1 cellular context compared by ENCODE assay signal in genomic region chr17:4948166-4948996, GRCh38.
TF ChIP-seq lines count a peak whose summit lies in the region.

Gene PFN1, minus strand, starts transcription at chr17:4948530. Its CDS starts 136 bp downstream, at chr17:4948394.

TF ChIP-seq in WTC11, 78 proteins besides CTCF, POLR2A, EP300 and RAD21 (continued from another document):
- TF ChIP-seq ZNF532 (CRISPR knock-in tag; IDR thresholded peaks at IDR 0.05; ENCODE audit: borderline replicate concordance) (no peak), CBFB (CRISPR knock-in tag; IDR thresholded peaks at IDR 0.05; ENCODE audit: low read depth) (no peak), PREB (CRISPR knock-in tag; IDR thresholded peaks at IDR 0.05; ENCODE audit: borderline replicate concordance) (0 out of 2 replicates have a peak, but pooled peaks have one; percentile 26), TCF7 (CRISPR knock-in tag; IDR thresholded peaks at IDR 0.05; ENCODE audit: low read depth) (peak; percentile 55; the same call in 1 of the 2 replicates), ZBTB21 (CRISPR knock-in tag; IDR thresholded peaks at IDR 0.05; ENCODE audit: borderline replicate concordance) (0 out of 2 replicates have a peak, but pooled peaks have one; percentile 23), ERG (CRISPR knock-in tag; IDR thresholded peaks at IDR 0.05) (no peak), IRF2 (CRISPR knock-in tag; IDR thresholded peaks at IDR 0.05; ENCODE audit: borderline replicate concordance, low read depth) (no peak), GRHL2 (CRISPR knock-in tag; IDR thresholded peaks at IDR 0.05; ENCODE audit: insufficient replicate concordance, severe bottlenecking) (no peak), FOXP1 (CRISPR knock-in tag; IDR thresholded peaks at IDR 0.05; ENCODE audit: borderline replicate concordance) (peak; percentile 41), NR3C1 (CRISPR knock-in tag; conservative IDR thresholded peaks at IDR 0.05; ENCODE audit: low read depth) (peak; percentile 71; the same call in 1 of the 2 replicates), NR1H2 (CRISPR knock-in tag; IDR thresholded peaks at IDR 0.05) (no peak), ZNF425 (CRISPR knock-in tag; conservative IDR thresholded peaks at IDR 0.05) (no peak), CREM (CRISPR knock-in tag; IDR thresholded peaks at IDR 0.05) (peak; percentile 71; the same call in 1 of the 2 replicates), ELF4 (CRISPR knock-in tag; IDR thresholded peaks at IDR 0.05; ENCODE audit: low read depth) (no peak), ZNF423 (CRISPR knock-in tag; IDR thresholded peaks at IDR 0.05) (no peak), SMAD3 (CRISPR knock-in tag; IDR thresholded peaks at IDR 0.05; ENCODE audit: borderline replicate concordance) (0 out of 2 replicates have a peak, but pooled peaks have one; percentile 44), ZNF317 (CRISPR knock-in tag; IDR thresholded peaks at IDR 0.05; ENCODE audit: borderline replicate concordance, low read depth) (0 out of 2 replicates have a peak, but pooled peaks have one; percentile 32), ZNF281 (CRISPR knock-in tag; IDR thresholded peaks at IDR 0.05) (no peak; the same call in 1 of the 2 replicates), SMAD4 (CRISPR knock-in tag; IDR thresholded peaks at IDR 0.05) (no peak), MXD4 (CRISPR knock-in tag; IDR thresholded peaks at IDR 0.05; ENCODE audit: borderline replicate concordance) (no peak), GTF2I (CRISPR knock-in tag; conservative IDR thresholded peaks at IDR 0.05) (no peak), PRRX2 (CRISPR knock-in tag; IDR thresholded peaks at IDR 0.05) (0 out of 2 replicates have a peak, but pooled peaks have one; percentile 55)
- TF ChIP-seq, protein P1, sequence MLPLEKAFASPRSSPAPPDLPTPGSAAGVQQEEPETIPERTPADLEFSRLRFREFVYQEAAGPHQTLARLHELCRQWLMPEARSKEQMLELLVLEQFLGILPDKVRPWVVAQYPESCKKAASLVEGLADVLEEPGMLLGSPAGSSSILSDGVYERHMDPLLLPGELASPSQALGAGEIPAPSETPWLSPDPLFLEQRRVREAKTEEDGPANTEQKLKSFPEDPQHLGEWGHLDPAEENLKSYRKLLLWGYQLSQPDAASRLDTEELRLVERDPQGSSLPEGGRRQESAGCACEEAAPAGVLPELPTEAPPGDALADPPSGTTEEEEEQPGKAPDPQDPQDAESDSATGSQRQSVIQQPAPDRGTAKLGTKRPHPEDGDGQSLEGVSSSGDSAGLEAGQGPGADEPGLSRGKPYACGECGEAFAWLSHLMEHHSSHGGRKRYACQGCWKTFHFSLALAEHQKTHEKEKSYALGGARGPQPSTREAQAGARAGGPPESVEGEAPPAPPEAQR (CRISPR knock-in tag; IDR thresholded peaks at IDR 0.05): no peak
- TF ChIP-seq, protein P2, sequence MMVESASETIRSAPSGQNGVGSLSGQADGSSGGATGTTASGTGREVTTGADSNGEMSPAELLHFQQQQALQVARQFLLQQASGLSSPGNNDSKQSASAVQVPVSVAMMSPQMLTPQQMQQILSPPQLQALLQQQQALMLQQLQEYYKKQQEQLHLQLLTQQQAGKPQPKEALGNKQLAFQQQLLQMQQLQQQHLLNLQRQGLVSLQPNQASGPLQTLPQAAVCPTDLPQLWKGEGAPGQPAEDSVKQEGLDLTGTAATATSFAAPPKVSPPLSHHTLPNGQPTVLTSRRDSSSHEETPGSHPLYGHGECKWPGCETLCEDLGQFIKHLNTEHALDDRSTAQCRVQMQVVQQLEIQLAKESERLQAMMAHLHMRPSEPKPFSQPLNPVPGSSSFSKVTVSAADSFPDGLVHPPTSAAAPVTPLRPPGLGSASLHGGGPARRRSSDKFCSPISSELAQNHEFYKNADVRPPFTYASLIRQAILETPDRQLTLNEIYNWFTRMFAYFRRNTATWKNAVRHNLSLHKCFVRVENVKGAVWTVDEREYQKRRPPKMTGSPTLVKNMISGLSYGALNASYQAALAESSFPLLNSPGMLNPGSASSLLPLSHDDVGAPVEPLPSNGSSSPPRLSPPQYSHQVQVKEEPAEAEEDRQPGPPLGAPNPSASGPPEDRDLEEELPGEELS (CRISPR knock-in tag; IDR thresholded peaks at IDR 0.05): peak; percentile 72
- TF ChIP-seq, protein P3, sequence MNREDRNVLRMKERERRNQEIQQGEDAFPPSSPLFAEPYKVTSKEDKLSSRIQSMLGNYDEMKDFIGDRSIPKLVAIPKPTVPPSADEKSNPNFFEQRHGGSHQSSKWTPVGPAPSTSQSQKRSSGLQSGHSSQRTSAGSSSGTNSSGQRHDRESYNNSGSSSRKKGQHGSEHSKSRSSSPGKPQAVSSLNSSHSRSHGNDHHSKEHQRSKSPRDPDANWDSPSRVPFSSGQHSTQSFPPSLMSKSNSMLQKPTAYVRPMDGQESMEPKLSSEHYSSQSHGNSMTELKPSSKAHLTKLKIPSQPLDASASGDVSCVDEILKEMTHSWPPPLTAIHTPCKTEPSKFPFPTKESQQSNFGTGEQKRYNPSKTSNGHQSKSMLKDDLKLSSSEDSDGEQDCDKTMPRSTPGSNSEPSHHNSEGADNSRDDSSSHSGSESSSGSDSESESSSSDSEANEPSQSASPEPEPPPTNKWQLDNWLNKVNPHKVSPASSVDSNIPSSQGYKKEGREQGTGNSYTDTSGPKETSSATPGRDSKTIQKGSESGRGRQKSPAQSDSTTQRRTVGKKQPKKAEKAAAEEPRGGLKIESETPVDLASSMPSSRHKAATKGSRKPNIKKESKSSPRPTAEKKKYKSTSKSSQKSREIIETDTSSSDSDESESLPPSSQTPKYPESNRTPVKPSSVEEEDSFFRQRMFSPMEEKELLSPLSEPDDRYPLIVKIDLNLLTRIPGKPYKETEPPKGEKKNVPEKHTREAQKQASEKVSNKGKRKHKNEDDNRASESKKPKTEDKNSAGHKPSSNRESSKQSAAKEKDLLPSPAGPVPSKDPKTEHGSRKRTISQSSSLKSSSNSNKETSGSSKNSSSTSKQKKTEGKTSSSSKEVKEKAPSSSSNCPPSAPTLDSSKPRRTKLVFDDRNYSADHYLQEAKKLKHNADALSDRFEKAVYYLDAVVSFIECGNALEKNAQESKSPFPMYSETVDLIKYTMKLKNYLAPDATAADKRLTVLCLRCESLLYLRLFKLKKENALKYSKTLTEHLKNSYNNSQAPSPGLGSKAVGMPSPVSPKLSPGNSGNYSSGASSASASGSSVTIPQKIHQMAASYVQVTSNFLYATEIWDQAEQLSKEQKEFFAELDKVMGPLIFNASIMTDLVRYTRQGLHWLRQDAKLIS (CRISPR knock-in tag; IDR thresholded peaks at IDR 0.05; ENCODE audit: borderline replicate concordance): no peak
- TF ChIP-seq, protein P4, sequence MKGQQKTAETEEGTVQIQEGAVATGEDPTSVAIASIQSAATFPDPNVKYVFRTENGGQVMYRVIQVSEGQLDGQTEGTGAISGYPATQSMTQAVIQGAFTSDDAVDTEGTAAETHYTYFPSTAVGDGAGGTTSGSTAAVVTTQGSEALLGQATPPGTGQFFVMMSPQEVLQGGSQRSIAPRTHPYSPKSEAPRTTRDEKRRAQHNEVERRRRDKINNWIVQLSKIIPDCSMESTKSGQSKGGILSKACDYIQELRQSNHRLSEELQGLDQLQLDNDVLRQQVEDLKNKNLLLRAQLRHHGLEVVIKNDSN (CRISPR knock-in tag; IDR thresholded peaks at IDR 0.05): no peak
- TF ChIP-seq, protein P5, sequence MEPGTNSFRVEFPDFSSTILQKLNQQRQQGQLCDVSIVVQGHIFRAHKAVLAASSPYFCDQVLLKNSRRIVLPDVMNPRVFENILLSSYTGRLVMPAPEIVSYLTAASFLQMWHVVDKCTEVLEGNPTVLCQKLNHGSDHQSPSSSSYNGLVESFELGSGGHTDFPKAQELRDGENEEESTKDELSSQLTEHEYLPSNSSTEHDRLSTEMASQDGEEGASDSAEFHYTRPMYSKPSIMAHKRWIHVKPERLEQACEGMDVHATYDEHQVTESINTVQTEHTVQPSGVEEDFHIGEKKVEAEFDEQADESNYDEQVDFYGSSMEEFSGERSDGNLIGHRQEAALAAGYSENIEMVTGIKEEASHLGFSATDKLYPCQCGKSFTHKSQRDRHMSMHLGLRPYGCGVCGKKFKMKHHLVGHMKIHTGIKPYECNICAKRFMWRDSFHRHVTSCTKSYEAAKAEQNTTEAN (CRISPR knock-in tag; IDR thresholded peaks at IDR 0.05): peak; percentile 79
